11 cellular contexts compared by ENCODE assay signal in the genomic region with DNA sequence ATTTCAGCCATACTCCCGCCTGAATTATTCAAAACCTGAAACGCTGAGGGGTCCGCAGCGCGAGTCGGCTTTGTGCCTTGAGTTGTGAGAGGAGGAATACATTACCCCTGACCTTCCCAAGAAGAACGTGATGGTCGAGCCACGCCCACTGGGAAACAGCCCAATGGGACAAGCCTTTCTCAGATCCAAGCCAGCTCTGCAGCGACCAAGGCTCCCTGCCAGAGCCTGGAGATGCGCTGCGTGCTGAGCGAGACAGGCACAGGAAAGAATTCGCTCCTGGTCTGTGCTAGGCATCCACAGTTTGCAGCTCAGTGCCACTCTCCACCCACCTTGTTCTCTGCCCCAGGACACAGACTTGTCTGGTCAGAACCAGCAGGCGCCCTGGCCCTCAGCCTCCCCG.
DNase-seq lines count a peak whose midpoint lies in the region; ATAC-seq and TF ChIP-seq lines count a peak whose summit lies in the region.
"Had no signal": no experiment of that assay in that cellular context is flagged by ENCODE, and none has a peak within 500 bp of the region (broad histone marks: within the 10 kb centered on the region; RNA-seq: fewer than 3 reads in every experiment).

No MANE protein-coding gene starts in this region.

- intact Hi-C loops in breast epithelium (cut with DNase I; ENCODE audit: low total_unique reads) (no loop called here), MCF 10A (cut with micrococcal nuclease) (no loop called here)

- no peak overlapping the region for H3K27ac Mint-ChIP-seq in MCF 10A (ENCODE audit: low read depth, unreplicated experiment)
- no peak overlapping the region for H3K27ac Mint-ChIP-seq in mesothelial cell of epicardium

- H3K4me3 Mint-ChIP-seq in MCF 10A (ENCODE audit: unreplicated experiment) (no peak overlapping the region), mesothelial cell of epicardium (no peak overlapping the region)

- DNase-seq in breast epithelium (ENCODE audit: low spot score in 2 of 2) (peak in 1 of 2 donors; percentile 71), MCF 10A (ENCODE audit: unreplicated experiment) (no peak), globus pallidus (ENCODE audit: low spot score) (peak; percentile 80), mesenteric fat pad (ENCODE audit: low spot score) (peak; percentile 87), mesothelial cell of epicardium (ENCODE audit: low spot score in 2 of 2, unreplicated experiment in 2 of 2) (no peak), NCI-H2081 treated with DMSO at 0.1 percent for 48 hours (lab: John Stamatoyannopoulos, UW) (no peak)
- no peak for DNase-seq in stimulated activated CD4-positive, alpha-beta T cell treated with anti-CD3 and anti-CD28 coated beads, Interleukin-2, amount 100 ng/mL, for 24 hours
- DNase-seq: activated T-cell treated with anti-CD3 and anti-CD28 coated beads, Interleukin-2, amount 50 U/mL, for 48 hours; Peyer's patch had no signal

- BruUV-seq in MCF 10A (replicated peaks; lab: Mats Ljungman, UMichigan), result no TSS peak

- H3K9me3 Mint-ChIP-seq in MCF 10A (ENCODE audit: unreplicated experiment), result peaks cover 30% of the 10 kb centered on the region
- peaks cover 25% of the 10 kb centered on the region for H3K9me3 Mint-ChIP-seq in mesothelial cell of epicardium

- TF ChIP-seq POLR2A in breast epithelium (IDR thresholded peaks at IDR 0.05), result no peak

- POLR2A ChIA-PET in MCF 10A (lab: Yijun Ruan, JAX), result no interaction called here

- TF ChIP-seq CTCF in breast epithelium (IDR thresholded peaks at IDR 0.05) (no peak), MCF 10A (IDR thresholded peaks at IDR 0.05; ENCODE audit: unreplicated experiment) (no peak), mesothelial cell of epicardium (IDR thresholded peaks at IDR 0.05; ENCODE audit: unreplicated experiment) (no peak)

- H3K27ac ChIP-seq in breast epithelium, result peak overlapping the region; percentile 19 to 54
- H3K27ac ChIP-seq: A549, Peyer's patch had no signal

- H3K4me1 ChIP-seq in breast epithelium, result peaks cover 0 to 5% of the 10 kb centered on the region in 2 donors
- H3K4me1 ChIP-seq: A549, Peyer's patch had no signal

- peaks cover 0 to 13% of the 10 kb centered on the region in 2 donors for H3K9me3 ChIP-seq in breast epithelium

- no peaks in the 10 kb centered on the region for H3K27me3 Mint-ChIP-seq in MCF 10A (ENCODE audit: insufficient read depth, unreplicated experiment)
- H3K27me3 Mint-ChIP-seq in mesothelial cell of epicardium (ENCODE audit: low read depth), result peaks cover 22% of the 10 kb centered on the region

- no peaks in the 10 kb centered on the region for H3K4me1 Mint-ChIP-seq in MCF 10A (ENCODE audit: insufficient read depth, unreplicated experiment)
- peaks cover 7% of the 10 kb centered on the region for H3K4me1 Mint-ChIP-seq in mesothelial cell of epicardium

- no peak for ATAC-seq in HG03108 (IDR thresholded peaks at IDR 0.05; ENCODE audit: unreplicated experiment)
- ATAC-seq: A549 had no signal

- no peaks in the 10 kb centered on the region for H3K36me3 ChIP-seq in breast epithelium
- H3K36me3 ChIP-seq: Peyer's patch had no signal

- H3K36me3 Mint-ChIP-seq in MCF 10A (ENCODE audit: insufficient read depth, unreplicated experiment) (no peaks in the 10 kb centered on the region), mesothelial cell of epicardium (peaks cover 4% of the 10 kb centered on the region)

- H3K27me3 ChIP-seq in breast epithelium, result no peaks in the 10 kb centered on the region
- H3K27me3 ChIP-seq: Peyer's patch had no signal

- H3K4me3 ChIP-seq in breast epithelium, result peak overlapping the region in 1 of 3 donors; percentile 9
- H3K4me3 ChIP-seq: A549, Peyer's patch had no signal

- CTCF ChIA-PET in MCF 10A (lab: Yijun Ruan, JAX), result no interaction called here

Comparison
In these comparisons a context has a peak if more than half of its experiments do, and no peak if none do; other contexts are left out.
1. DNase-seq: peak in globus pallidus (single experiment) and mesenteric fat pad (single experiment); none in MCF 10A (single experiment), stimulated activated CD4-positive, alpha-beta T cell treated with anti-CD3 and anti-CD28 coated beads, Interleukin-2, amount 100 ng/mL, for 24 hours (0 of 2), mesothelial cell of epicardium (0 of 2) and NCI-H2081 treated with DMSO at 0.1 percent for 48 hours (single experiment).